Comparison of ENCODE assay signal across 8 cellular contexts in genomic region chr14:23322568-23323517, GRCh38. TPM values are rescaled to one million over a fixed set of nuclear protein-coding genes. Genes with fewer than 3 reads are reported as not detected.
DNase-seq lines count a peak whose midpoint lies in the region; ATAC-seq, FAIRE-seq and TF ChIP-seq lines count a peak whose summit lies in the region.

No MANE protein-coding gene starts in this region.

- H3K27me3 ChIP-seq in A673 (replicated peaks; ENCODE audit: insufficient read depth, low read depth, low read length, poor library complexity) (no peaks in the 10 kb centered on the region), muscle layer of colon (ENCODE audit: control insufficient read depth in 1 of 2, insufficient read depth in 2 of 2, low read length in 2 of 2) (no peaks in the 10 kb centered on the region)

- no peaks in the 10 kb centered on the region for H3K27me3 Mint-ChIP-seq in chondrocyte (ENCODE audit: low read depth)

- peak overlapping the region; percentile 62 for H3K9ac ChIP-seq in muscle layer of colon (ENCODE audit: low read length)

- H3K4me1 Mint-ChIP-seq in chondrocyte (ENCODE audit: low read depth): peaks cover 33% of the 10 kb centered on the region

- no peaks in the 10 kb centered on the region for H3K9me3 Mint-ChIP-seq in chondrocyte (ENCODE audit: low read depth)

- DNase-seq in A673 (ENCODE audit: low spot score) (no peak), chondrocyte (ENCODE audit: low spot score) (no peak), DMS53 treated with DMSO at 0.1 percent for 48 hours (lab: John Stamatoyannopoulos, UW; ENCODE audit: unreplicated experiment) (no peak), GM19239 (ENCODE audit: insufficient read length, low spot score) (no peak), NCI-H2171 treated with DMSO at 0.1 percent for 48 hours (lab: John Stamatoyannopoulos, UW) (no peak)
- DNase-seq in Jurkat, Clone E6-1 (ENCODE audit: low read depth, low spot score): no peak

- peak overlapping the region; percentile 95 for H3K4me3 Mint-ChIP-seq in chondrocyte (ENCODE audit: unreplicated experiment)

- peak overlapping the region; percentile 91 for H3K27ac Mint-ChIP-seq in chondrocyte (ENCODE audit: unreplicated experiment)

- H3K27ac ChIP-seq in A673 (ENCODE audit: low read depth, low read length, poor library complexity, severe bottlenecking) (peak overlapping the region; percentile 95), muscle layer of colon (ENCODE audit: low read depth, low read length) (peak overlapping the region; percentile 92)

- intact Hi-C loops in A673 (cut with micrococcal nuclease; ENCODE audit: unreplicated experiment): loop anchor here (5.0 kb wide), 2 partner anchors 44 to 144 kb away; partner anchors contain the start of genes EFS and NGDN

- no peak for FAIRE-seq in GM19239 (lab: Jason Lieb, UNC)

- H3K4me1 ChIP-seq in A673 (ENCODE audit: insufficient read depth, low read length, poor library complexity, severe bottlenecking) (peaks cover 13% of the 10 kb centered on the region), muscle layer of colon (ENCODE audit: insufficient read depth, low read length) (peaks cover 20% of the 10 kb centered on the region)

- H3K9me3 ChIP-seq in A673 (ENCODE audit: low read depth, low read length, poor library complexity, severe bottlenecking) (no peaks in the 10 kb centered on the region), muscle layer of colon (ENCODE audit: low read length) (no peaks in the 10 kb centered on the region)

- CTCF ChIA-PET in A673 (lab: Charles Lee): interaction anchor here (3.1 kb wide), 1 partner anchor 202 kb away, joined by 9 read pairs; no protein-coding TSS in a partner anchor

- H3K4me3 ChIP-seq in A673 (ENCODE audit: low read depth, low read length, poor library complexity, severe bottlenecking) (peak overlapping the region; percentile 78), muscle layer of colon (ENCODE audit: low read depth in 1 of 2, low read length in 2 of 2) (peak overlapping the region; percentile 72 to 74)
- H3K4me3 ChIP-seq in Jurkat, Clone E6-1 (ENCODE audit: low read length): peak overlapping the region; percentile 85

- H3K36me3 ChIP-seq in A673 (ENCODE audit: insufficient read depth, low read length, poor library complexity, severe bottlenecking): peaks cover 42% of the 10 kb centered on the region
- H3K36me3 ChIP-seq in muscle layer of colon (ENCODE audit: insufficient read depth, low read length): peaks cover 35% of the 10 kb centered on the region

- ATAC-seq in HG02970 (IDR thresholded peaks at IDR 0.05; ENCODE audit: low FRiP score, unreplicated experiment): no peak

- TSS peak; percentile 29 for BruUV-seq in A673 (replicated peaks; lab: Mats Ljungman, UMichigan)

- POLR2A ChIA-PET in A673 (lab: Charles Lee; ENCODE audit: low non-redundant PET): no interaction called here

- TF ChIP-seq CTCF in A673 (conservative IDR thresholded peaks at IDR 0.05; ENCODE audit: low read depth, low read length): no peak
- TF ChIP-seq CTCF in chondrocyte (IDR thresholded peaks at IDR 0.05): no peak

- H3K36me3 Mint-ChIP-seq in chondrocyte (ENCODE audit: low read depth): peaks cover 19% of the 10 kb centered on the region

RNA-seq across cellular contexts. Expression of gene PABPN1, which starts 1.6 kb away (rescaled TPM):
- total RNA-seq in A673 (2021) (275 and 287 TPM in 2 replicates), chondrocyte (135 to 182 TPM (median 136 TPM) in 3 replicates)
- 267 TPM for polyA plus RNA-seq in Jurkat, Clone E6-1 (2012; ENCODE audit: insufficient read depth, insufficient read length)

RNA-seq across cellular contexts. Expression of gene BCL2L2, which starts 16.2 kb away (rescaled TPM):
- total RNA-seq in A673 (2021) (22.8 and 25.1 TPM in 2 replicates), chondrocyte (21.8 to 34.2 TPM (median 25.9 TPM) in 3 replicates)
- 1.2 TPM for polyA plus RNA-seq in Jurkat, Clone E6-1 (2012; ENCODE audit: insufficient read depth, insufficient read length)

RNA-seq across cellular contexts. Expression of gene PPP1R3E, which starts 20.2 kb away (rescaled TPM):
- 9.7 and 10.9 TPM in 2 replicates for total RNA-seq in A673 (2021)
- 19.1 TPM for polyA plus RNA-seq in Jurkat, Clone E6-1 (2012; ENCODE audit: insufficient read depth, insufficient read length)
- 11.0 to 20.7 TPM (median 11.2 TPM) in 3 replicates for total RNA-seq in chondrocyte

RNA-seq across cellular contexts. Expression of gene SLC22A17, which starts 29.8 kb away (rescaled TPM):
- 23.0 and 28.4 TPM in 2 replicates for total RNA-seq in A673 (2021)
- polyA plus RNA-seq in Jurkat, Clone E6-1 (2012; ENCODE audit: insufficient read depth, insufficient read length): 22.7 TPM
- 40.3 to 63.9 TPM (median 44.0 TPM) in 3 replicates for total RNA-seq in chondrocyte

RNA-seq across cellular contexts. Expression of gene HOMEZ, which starts 36.9 kb away (rescaled TPM):
- total RNA-seq in A673 (2021) (6.3 and 9.5 TPM in 2 replicates), chondrocyte (7.3 to 8.2 TPM (median 7.6 TPM) in 3 replicates)
- polyA plus RNA-seq in Jurkat, Clone E6-1 (2012; ENCODE audit: insufficient read depth, insufficient read length): 18.1 TPM
